Comparison of ENCODE assay signal across 18 cellular contexts in the genomic region with DNA sequence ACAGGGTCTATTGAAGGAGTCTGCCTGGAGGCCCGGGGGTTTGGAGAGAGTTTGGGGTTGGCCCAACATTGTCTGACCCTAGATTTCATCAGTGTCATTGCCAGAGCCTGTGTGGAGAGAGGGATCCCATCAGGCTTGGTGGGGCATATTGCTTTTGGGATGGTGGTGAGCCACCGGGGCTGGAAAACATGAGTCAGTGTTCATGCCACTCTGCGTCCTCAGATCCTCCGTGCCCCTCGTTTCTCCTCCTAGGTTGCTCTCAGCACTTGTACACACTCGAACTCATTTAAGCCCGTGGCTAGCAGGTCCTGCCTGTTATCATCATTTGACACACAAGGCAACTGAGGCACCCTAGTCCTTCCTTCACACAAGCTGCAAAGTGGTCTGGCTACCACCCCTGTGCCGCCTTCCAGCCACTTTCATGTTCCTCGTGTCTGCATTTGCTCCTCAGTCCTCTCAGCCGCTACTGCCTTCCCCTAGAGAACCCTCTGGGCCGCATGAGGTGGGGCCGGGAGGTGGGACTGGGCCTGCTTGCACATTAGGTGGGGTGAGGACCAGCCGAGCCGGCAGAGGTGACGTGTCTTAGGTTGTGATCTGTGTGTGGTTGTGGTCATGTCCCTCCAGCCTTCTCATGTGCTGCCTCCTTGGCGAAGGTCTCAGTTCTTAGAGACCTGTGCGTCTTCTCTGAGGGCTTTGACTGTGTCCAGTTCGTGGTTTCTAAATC. TPM values are rescaled to one million over a fixed set of nuclear protein-coding genes. Genes with fewer than 3 reads are reported as not detected.
DNase-seq lines count a peak whose midpoint lies in the region; ATAC-seq and TF ChIP-seq lines count a peak whose summit lies in the region.
"Had no signal": no experiment of that assay in that cellular context is flagged by ENCODE, and none has a peak within 500 bp of the region (broad histone marks: within the 10 kb centered on the region; RNA-seq: fewer than 3 reads in every experiment).

No MANE protein-coding gene starts in this region.

- H3K79me2 ChIP-seq in hepatocyte, result peaks cover 83% of the 10 kb centered on the region

- POLR2A ChIA-PET in WTC11 (lab: Charles Lee), result interaction anchor here (1.7 kb wide), 1 partner anchor 28 kb away, joined by 5 read pairs; a partner anchor contains a TSS

- CTCF ChIA-PET in activated CD8-positive, alpha-beta memory T cell treated with anti-CD3 and anti-CD28 coated beads, Interleukin-2, amount 10 ng/mL, durations not matched to agents 7 days and 5 days (lab: Charles Lee), result interaction anchor here (0.8 to 2.4 kb wide), 2 partner anchors 10 to 17 kb away, joined by 5 to 11 read pairs; no protein-coding TSS in a partner anchor
- CTCF ChIA-PET in WTC11 (lab: Charles Lee), result interaction anchor here (1.4 to 2.3 kb wide), 3 partner anchors 20 to 60 kb away, joined by 4 to 10 read pairs (median 8); a partner anchor contains a TSS

- 93% methylated on average over 18 of the region's 18 CpGs for WGBS in hepatocyte (ENCODE audit: low lambda C conversion rate, missing lambda C conversion rate)

- H3K27ac ChIP-seq in hepatocyte, result no peak overlapping the region
- H3K27ac ChIP-seq: A549, foreskin keratinocyte, spleen, upper lobe of right lung had no signal

- no peaks in the 10 kb centered on the region for H3K9me3 ChIP-seq in hepatocyte (ENCODE audit: low read depth)
- H3K9me3 ChIP-seq: A549, spleen, upper lobe of right lung had no signal

- peak overlapping the region; percentile 47 for H3K27ac Mint-ChIP-seq in activated CD8-positive, alpha-beta memory T cell treated with anti-CD3 and anti-CD28 coated beads, Interleukin-2, amount 10 ng/mL, durations not matched to agents 7 days and 5 days
- H3K27ac Mint-ChIP-seq in WTC11, result peak overlapping the region; percentile 50
- H3K27ac Mint-ChIP-seq in stimulated activated memory B cell treated with anti-CD40 and anti-IgM and Interleukin-4, amounts not matched to agents 10 μg/mL and 1 μg/mL and 100 μg/mL, for 72 hours, result peak overlapping the region; percentile 84

- H3K9me2 ChIP-seq in hepatocyte (replicated peaks; ENCODE audit: insufficient read depth), result no peaks in the 10 kb centered on the region

- peaks cover 38% of the 10 kb centered on the region for H4K20me1 ChIP-seq in hepatocyte (ENCODE audit: insufficient read depth, poor library complexity, severe bottlenecking)

- H3K4me2 ChIP-seq in hepatocyte, result peak overlapping the region; percentile 20
- H3K4me2 ChIP-seq: A549 had no signal

- no peaks in the 10 kb centered on the region for H3K27me3 ChIP-seq in hepatocyte
- H3K27me3 ChIP-seq: foreskin keratinocyte, spleen, upper lobe of right lung had no signal

- H3K4me3 ChIP-seq in hepatocyte, result no peak overlapping the region
- H3K4me3 ChIP-seq: A549, spleen, upper lobe of right lung had no signal

- no peak for TF ChIP-seq POLR2A in GM18505 (IDR thresholded peaks at IDR 0.05; ENCODE audit: borderline replicate concordance, extremely low read depth, insufficient read depth, insufficient read length)

- ATAC-seq in activated CD8-positive, alpha-beta memory T cell treated with anti-CD3 and anti-CD28 coated beads, Interleukin-2, amount 10 ng/mL, durations not matched to agents 7 days and 5 days, result no peak
- ATAC-seq in WTC11, result no peak
- peak; percentile 32 for ATAC-seq in stimulated activated memory B cell treated with anti-CD40 and anti-IgM and Interleukin-4, amounts not matched to agents 10 μg/mL and 1 μg/mL and 100 μg/mL, for 72 hours
- no peak for ATAC-seq in HG03521 (IDR thresholded peaks at IDR 0.05; ENCODE audit: unreplicated experiment)
- no peak for ATAC-seq in GM18505 (IDR thresholded peaks at IDR 0.05; ENCODE audit: unreplicated experiment)
- ATAC-seq: A549, foreskin keratinocyte, PC-3, upper lobe of right lung had no signal

- no peaks in the 10 kb centered on the region for H3K36me3 Mint-ChIP-seq in activated CD8-positive, alpha-beta memory T cell treated with anti-CD3 and anti-CD28 coated beads, Interleukin-2, amount 10 ng/mL, durations not matched to agents 7 days and 5 days
- H3K36me3 Mint-ChIP-seq in WTC11, result peaks cover 4% of the 10 kb centered on the region; the same call in 1 of the 2 replicates
- H3K36me3 Mint-ChIP-seq in stimulated activated memory B cell treated with anti-CD40 and anti-IgM and Interleukin-4, amounts not matched to agents 10 μg/mL and 1 μg/mL and 100 μg/mL, for 72 hours, result peaks cover 5% of the 10 kb centered on the region
- H3K36me3 Mint-ChIP-seq: naive B cell had no signal

- no peaks in the 10 kb centered on the region for H3K9me3 Mint-ChIP-seq in activated CD8-positive, alpha-beta memory T cell treated with anti-CD3 and anti-CD28 coated beads, Interleukin-2, amount 10 ng/mL, durations not matched to agents 7 days and 5 days (ENCODE audit: low read depth)
- H3K9me3 Mint-ChIP-seq in WTC11, result no peaks in the 10 kb centered on the region
- no peaks in the 10 kb centered on the region for H3K9me3 Mint-ChIP-seq in stimulated activated memory B cell treated with anti-CD40 and anti-IgM and Interleukin-4, amounts not matched to agents 10 μg/mL and 1 μg/mL and 100 μg/mL, for 72 hours
- H3K9me3 Mint-ChIP-seq: naive B cell; T-helper 1 cell treated with Interleukin-12 subunit alpha and Interleukin-12 subunit beta and Interleukin-4 antibody, amounts not matched to agents 30 μg/mL and 1 μg/mL, for 36 hours had no signal

- no peaks in the 10 kb centered on the region for H3K27me3 Mint-ChIP-seq in activated CD8-positive, alpha-beta memory T cell treated with anti-CD3 and anti-CD28 coated beads, Interleukin-2, amount 10 ng/mL, durations not matched to agents 7 days and 5 days
- H3K27me3 Mint-ChIP-seq in WTC11 (ENCODE audit: low read depth), result no peaks in the 10 kb centered on the region; the same call in 1 of the 2 replicates
- H3K27me3 Mint-ChIP-seq in stimulated activated memory B cell treated with anti-CD40 and anti-IgM and Interleukin-4, amounts not matched to agents 10 μg/mL and 1 μg/mL and 100 μg/mL, for 72 hours, result no peaks in the 10 kb centered on the region
- H3K27me3 Mint-ChIP-seq: naive B cell had no signal

- peaks cover 33% of the 10 kb centered on the region for H3K4me1 ChIP-seq in hepatocyte (ENCODE audit: insufficient read depth)
- H3K4me1 ChIP-seq: foreskin keratinocyte had no signal

- DNase-seq in activated CD8-positive, alpha-beta memory T cell treated with anti-CD3 and anti-CD28 coated beads, Interleukin-2, amount 10 ng/mL, durations not matched to agents 7 days and 5 days, result peak; percentile 63
- DNase-seq in activated CD8-positive, alpha-beta memory T cell treated with anti-CD3 and anti-CD28 coated beads for 24 hours, result no peak
- DNase-seq in WTC11 (ENCODE audit: low spot score) (no peak), hepatocyte (ENCODE audit: low spot score) (peak; percentile 5), putamen (ENCODE audit: low spot score) (no peak)
- DNase-seq: aorta, foreskin keratinocyte, kidney glomerular epithelial cell, naive B cell, PC-3, spleen, upper lobe of right lung had no signal

- TF ChIP-seq CTCF in WTC11 (IDR thresholded peaks at IDR 0.05), result no peak
- TF ChIP-seq CTCF in hepatocyte (IDR thresholded peaks at IDR 0.05; ENCODE audit: poor library complexity), result no peak

- H3K4me3 Mint-ChIP-seq in activated CD8-positive, alpha-beta memory T cell treated with anti-CD3 and anti-CD28 coated beads, Interleukin-2, amount 10 ng/mL, durations not matched to agents 7 days and 5 days, result no peak overlapping the region
- peak overlapping the region; percentile 77; the same call in 1 of the 2 replicates for H3K4me3 Mint-ChIP-seq in WTC11
- peak overlapping the region; percentile 44 for H3K4me3 Mint-ChIP-seq in stimulated activated memory B cell treated with anti-CD40 and anti-IgM and Interleukin-4, amounts not matched to agents 10 μg/mL and 1 μg/mL and 100 μg/mL, for 72 hours
- H3K4me3 Mint-ChIP-seq: T-helper 1 cell treated with Interleukin-12 subunit alpha and Interleukin-12 subunit beta and Interleukin-4 antibody, amounts not matched to agents 30 μg/mL and 1 μg/mL, for 36 hours had no signal

- no peaks in the 10 kb centered on the region for H3K36me3 ChIP-seq in hepatocyte (replicated peaks; ENCODE audit: insufficient read depth, low read depth)

- peaks cover 44% of the 10 kb centered on the region for H3K4me1 Mint-ChIP-seq in activated CD8-positive, alpha-beta memory T cell treated with anti-CD3 and anti-CD28 coated beads, Interleukin-2, amount 10 ng/mL, durations not matched to agents 7 days and 5 days
- peaks cover 54% of the 10 kb centered on the region for H3K4me1 Mint-ChIP-seq in WTC11
- peaks cover 67% of the 10 kb centered on the region for H3K4me1 Mint-ChIP-seq in stimulated activated memory B cell treated with anti-CD40 and anti-IgM and Interleukin-4, amounts not matched to agents 10 μg/mL and 1 μg/mL and 100 μg/mL, for 72 hours

- H2AFZ ChIP-seq in hepatocyte, result no peak overlapping the region

TF ChIP-seq in WTC11, 78 proteins besides CTCF, POLR2A, EP300 and RAD21:
- no peak for TF ChIP-seq FOXJ3 (CRISPR knock-in tag; IDR thresholded peaks at IDR 0.05; ENCODE audit: borderline replicate concordance)

RNA-seq across cellular contexts. Expression of a gene that starts 3.6 kb away (rescaled TPM):
- 10 to 100 TPM; 82.2 to 96.0 TPM for total RNA-seq in activated CD8-positive, alpha-beta memory T cell treated with anti-CD3 and anti-CD28 coated beads, Interleukin-2, amount 10 ng/mL, durations not matched to agents 7 days and 5 days
- total RNA-seq in WTC11 (2021) (212 to 237 TPM (median 213 TPM) in 3 replicates), hepatocyte (32.6 and 35.0 TPM in 2 replicates)
- polyA plus RNA-seq in hepatocyte, result 9.7 and 11.1 TPM in 2 replicates

RNA-seq across cellular contexts. Expression of a gene that starts 5.2 kb away (rescaled TPM):
- total RNA-seq in activated CD8-positive, alpha-beta memory T cell treated with anti-CD3 and anti-CD28 coated beads, Interleukin-2, amount 10 ng/mL, durations not matched to agents 7 days and 5 days, result 10 to 100 TPM; 43.2 to 50.2 TPM
- total RNA-seq in WTC11 (2021), result 84.0 to 106 TPM (median 86.0 TPM) in 3 replicates
- total RNA-seq in hepatocyte, result 21.0 and 31.2 TPM in 2 replicates
- polyA plus RNA-seq in hepatocyte, result 33.4 and 45.1 TPM in 2 replicates

RNA-seq across cellular contexts. Expression of a gene that starts 19.1 kb away (rescaled TPM):
- under 1 TPM; 0.49 to 0.64 TPM for total RNA-seq in activated CD8-positive, alpha-beta memory T cell treated with anti-CD3 and anti-CD28 coated beads, Interleukin-2, amount 10 ng/mL, durations not matched to agents 7 days and 5 days
- total RNA-seq in WTC11 (2021), result 0.60 to 1.2 TPM (median 0.66 TPM) in 3 replicates
- total RNA-seq in hepatocyte, result 0.36 and 0.47 TPM in 2 replicates
- 1.0 and 1.4 TPM in 2 replicates for polyA plus RNA-seq in hepatocyte
- total RNA-seq: MCF 10A had no signal

RNA-seq across cellular contexts. Expression of a gene that starts 28.5 kb away (rescaled TPM):
- total RNA-seq in activated CD8-positive, alpha-beta memory T cell treated with anti-CD3 and anti-CD28 coated beads, Interleukin-2, amount 10 ng/mL, durations not matched to agents 7 days and 5 days, result 10 to 100 TPM; 58.6 to 70.1 TPM
- total RNA-seq in WTC11 (2021) (53.7 to 56.9 TPM (median 54.6 TPM) in 3 replicates), hepatocyte (63.4 and 66.5 TPM in 2 replicates)
- polyA plus RNA-seq in hepatocyte, result 82.2 and 106 TPM in 2 replicates

RNA-seq across cellular contexts. Expression of a gene that starts 28.5 kb away (rescaled TPM):
- 100 to 1,000 TPM; 148 to 209 TPM for total RNA-seq in activated CD8-positive, alpha-beta memory T cell treated with anti-CD3 and anti-CD28 coated beads, Interleukin-2, amount 10 ng/mL, durations not matched to agents 7 days and 5 days
- total RNA-seq in WTC11 (2021), result 138 to 154 TPM (median 150 TPM) in 3 replicates
- 64.2 and 101 TPM in 2 replicates for total RNA-seq in hepatocyte
- polyA plus RNA-seq in hepatocyte, result 325 and 369 TPM in 2 replicates

Comparison
In these comparisons a context has a peak if more than half of its experiments do, and no peak if none do; other contexts are left out.
1. DNase-seq: peak in activated CD8-positive, alpha-beta memory T cell treated with anti-CD3 and anti-CD28 coated beads, Interleukin-2, amount 10 ng/mL, durations not matched to agents 7 days and 5 days (single experiment) and hepatocyte (single experiment); none in activated CD8-positive, alpha-beta memory T cell treated with anti-CD3 and anti-CD28 coated beads for 24 hours (single experiment), WTC11 (single experiment) and putamen (single experiment).
2. Peak in every context shown above with its lines, with median percentiles within 50 percentile points of each other: H3K27ac Mint-ChIP-seq.